8 cellular contexts compared by ENCODE assay signal in genomic region chr6:52363222-52363867, GRCh38. TPM values are rescaled to one million over a fixed set of nuclear protein-coding genes. Genes with fewer than 3 reads are reported as not detected.
DNase-seq lines count a peak whose midpoint lies in the region; ATAC-seq and TF ChIP-seq lines count a peak whose summit lies in the region.

No MANE protein-coding gene starts in this region.

- H3K4me1 ChIP-seq in liver (ENCODE audit: control insufficient read depth in 4 of 4, insufficient read depth in 4 of 4, low read length in 3 of 4) (peaks cover 5 to 17% (median 12%) of the 10 kb centered on the region in 4 donors), thymus (ENCODE audit: control insufficient read depth, insufficient read depth, low read length) (peaks cover 10% of the 10 kb centered on the region)

- no peak overlapping the region for H3K27ac ChIP-seq in liver (ENCODE audit: low read depth in 1 of 2, low read length in 2 of 2)
- peak overlapping the region; percentile 2 for H3K27ac ChIP-seq in thymus (ENCODE audit: low read depth)

- no peaks in the 10 kb centered on the region for H3K9me3 Mint-ChIP-seq in activated CD4-positive, alpha-beta T cell treated with anti-CD3 and anti-CD28 coated beads, Interleukin-2, amount 10 ng/mL, durations not matched to agents 7 days and 5 days

- in situ Hi-C loops in astrocyte of the cerebellum (cut with HindIII; ENCODE audit: low sequenced_read_pairs): no loop called here

- POLR2A ChIA-PET in activated CD4-positive, alpha-beta T cell treated with anti-CD3 and anti-CD28 coated beads, Interleukin-2, amount 10 ng/mL, durations not matched to agents 7 days and 5 days (lab: Charles Lee): no interaction called here

- H3K9ac ChIP-seq in liver (ENCODE audit: low read depth in 1 of 2, low read length in 2 of 2): no peak overlapping the region

- peak overlapping the region; percentile 84 for H3K4me3 ChIP-seq in astrocyte of the cerebellum (ENCODE audit: low read depth, low read length)
- H3K4me3 ChIP-seq in liver (ENCODE audit: low read depth in 1 of 3, low read length in 3 of 3): peak overlapping the region in 2 of 3 donors; percentile 5 to 71
- H3K4me3 ChIP-seq in thymus (ENCODE audit: low read length): peak overlapping the region; percentile 91

- H3K9me3 ChIP-seq in liver (ENCODE audit: control insufficient read depth in 4 of 4, low read length in 3 of 4) (no peaks in the 10 kb centered on the region), thymus (ENCODE audit: control insufficient read depth) (no peaks in the 10 kb centered on the region)

- H3K36me3 ChIP-seq in liver (ENCODE audit: control insufficient read depth in 4 of 4, insufficient read depth in 3 of 4, low read depth in 1 of 4, low read length in 3 of 4) (no peaks in the 10 kb centered on the region), thymus (ENCODE audit: control insufficient read depth, insufficient read depth) (peaks cover 8% of the 10 kb centered on the region)

- CTCF ChIA-PET in activated CD4-positive, alpha-beta T cell treated with anti-CD3 and anti-CD28 coated beads, Interleukin-2, amount 10 ng/mL, durations not matched to agents 7 days and 5 days (lab: Charles Lee): interaction anchor here (1.2 to 2.0 kb wide), 6 partner anchors 12 to 78 kb away, joined by 4 to 10 read pairs (median 5); no protein-coding TSS in a partner anchor

- H3K4me3 Mint-ChIP-seq in activated CD4-positive, alpha-beta T cell treated with anti-CD3 and anti-CD28 coated beads, Interleukin-2, amount 10 ng/mL, durations not matched to agents 7 days and 5 days: peak overlapping the region; percentile 99

- peaks cover 46% of the 10 kb centered on the region for H3K4me1 Mint-ChIP-seq in activated CD4-positive, alpha-beta T cell treated with anti-CD3 and anti-CD28 coated beads, Interleukin-2, amount 10 ng/mL, durations not matched to agents 7 days and 5 days

- no peak for DNase-seq in activated CD4-positive, alpha-beta T cell treated with anti-CD3 and anti-CD28 coated beads, Interleukin-2, amount 10 ng/mL, durations not matched to agents 7 days and 5 days
- DNase-seq in activated CD4-positive, alpha-beta T cell treated with anti-CD3 and anti-CD28 coated beads, Interleukin-2, amount 50 U/mL, for 4 hours: no peak
- no peak for DNase-seq in astrocyte of the cerebellum (ENCODE audit: low read depth)
- DNase-seq in D341Med (ENCODE audit: low spot score): no peak

- H3K36me3 Mint-ChIP-seq in activated CD4-positive, alpha-beta T cell treated with anti-CD3 and anti-CD28 coated beads, Interleukin-2, amount 10 ng/mL, durations not matched to agents 7 days and 5 days (ENCODE audit: low read depth): peaks cover 40% of the 10 kb centered on the region

- TF ChIP-seq CTCF in astrocyte of the cerebellum (IDR thresholded peaks at IDR 0.05; ENCODE audit: low read depth, low read length, missing control alignments) (no peak), liver (IDR thresholded peaks at IDR 0.05; ENCODE audit: low read depth, low read length, missing input control) (no peak)

- TF ChIP-seq RAD21 in liver (IDR thresholded peaks at IDR 0.05): no peak

- H3K27ac Mint-ChIP-seq in activated CD4-positive, alpha-beta T cell treated with anti-CD3 and anti-CD28 coated beads, Interleukin-2, amount 10 ng/mL, durations not matched to agents 7 days and 5 days: peak overlapping the region; percentile 93

- TF ChIP-seq POLR2A in GM18505 (IDR thresholded peaks at IDR 0.05; ENCODE audit: borderline replicate concordance, extremely low read depth, insufficient read depth, insufficient read length): no peak

- ATAC-seq in GM18505 (IDR thresholded peaks at IDR 0.05; ENCODE audit: unreplicated experiment) (no peak), GM18520 (IDR thresholded peaks at IDR 0.05; ENCODE audit: unreplicated experiment) (no peak)

- WGBS in liver: 39% methylated on average over 9 of the region's 9 CpGs
- WGBS in thymus: 67% methylated on average over 9 of the region's 9 CpGs

- H3K27me3 Mint-ChIP-seq in activated CD4-positive, alpha-beta T cell treated with anti-CD3 and anti-CD28 coated beads, Interleukin-2, amount 10 ng/mL, durations not matched to agents 7 days and 5 days: no peaks in the 10 kb centered on the region

- H3K27me3 ChIP-seq in liver (ENCODE audit: control insufficient read depth in 4 of 4, insufficient read depth in 4 of 4, low read length in 3 of 4) (no peaks in the 10 kb centered on the region), thymus (ENCODE audit: control insufficient read depth, insufficient read depth) (no peaks in the 10 kb centered on the region)

TF ChIP-seq in liver, 16 proteins besides CTCF, POLR2A, EP300 and RAD21:
- TF ChIP-seq HNF4G (IDR thresholded peaks at IDR 0.05) (no peak), EGR1 (IDR thresholded peaks at IDR 0.05; ENCODE audit: low read depth in 2 of 2) (no peak), RXRA (IDR thresholded peaks at IDR 0.05) (peak in 1 of 2 donors; percentile 37), MAX (IDR thresholded peaks at IDR 0.05) (no peak), HNF4A (conservative IDR thresholded peaks at IDR 0.05) (peak; percentile 17 to 79)

RNA-seq across cellular contexts. Expression of gene PAQR8, which starts 1.4 kb away (rescaled TPM):
- 10 to 100 TPM; 21.2 to 22.8 TPM for total RNA-seq in activated CD4-positive, alpha-beta T cell treated with anti-CD3 and anti-CD28 coated beads, Interleukin-2, amount 10 ng/mL, durations not matched to agents 7 days and 5 days
- total RNA-seq in liver: 1 to 10 TPM in 1 of 2 donors, under 1 TPM in 1; 0.84 to 3.3 TPM
- polyA plus RNA-seq in liver: under 1 TPM; 0.43 to 0.63 TPM
- 11.3 TPM for polyA plus RNA-seq in thymus

RNA-seq across cellular contexts. Expression of gene EFHC1, which starts 56.8 kb away (rescaled TPM):
- 1 to 10 TPM; 2.3 to 3.6 TPM for total RNA-seq in activated CD4-positive, alpha-beta T cell treated with anti-CD3 and anti-CD28 coated beads, Interleukin-2, amount 10 ng/mL, durations not matched to agents 7 days and 5 days
- total RNA-seq in liver: 10 to 100 TPM in 1 of 2 donors, 1 to 10 TPM in 1; 3.7 to 10.1 TPM
- polyA plus RNA-seq in liver (10 to 100 TPM in 1 of 2 donors, 1 to 10 TPM in 1; 3.3 to 11.3 TPM), thymus (75.6 TPM)

Comparison
In these comparisons a context has a peak if more than half of its experiments do, and no peak if none do; other contexts are left out.
1. H3K4me3 ChIP-seq: peak in every context shown above with its lines; median percentile 91 in thymus; 84 in astrocyte of the cerebellum; 38 in liver.
2. RNA of gene PAQR8, which starts 1.4 kb away (total RNA-seq): 21.2 to 22.8 TPM in activated CD4-positive, alpha-beta T cell treated with anti-CD3 and anti-CD28 coated beads, Interleukin-2, amount 10 ng/mL, durations not matched to agents 7 days and 5 days; 0.84 to 3.3 TPM in liver; every median in the first group is over 4 times any median in the second.